Comparison of ENCODE assay signal across 21 cellular contexts in the genomic region with DNA sequence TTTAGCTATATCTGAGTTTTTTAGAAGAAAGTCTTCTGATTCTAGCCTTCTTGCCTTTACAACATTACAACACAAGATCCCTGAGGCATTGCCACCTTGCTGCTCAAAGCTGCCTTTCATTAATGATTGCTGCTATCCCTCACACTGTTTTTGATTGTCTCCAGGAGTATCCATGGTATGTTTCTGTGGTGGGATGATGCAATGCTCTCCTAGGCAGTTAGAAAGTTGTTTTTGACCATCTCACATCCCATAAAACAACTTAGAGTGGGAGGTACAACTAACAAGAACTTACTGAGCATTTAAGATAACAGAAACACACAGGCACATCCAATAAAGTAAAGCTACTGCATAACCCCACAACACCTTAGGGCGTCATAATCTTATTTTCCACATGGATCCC.
A peak's percentile ranks its signal among the peaks of the same experiment; 100 is the strongest.
DNase-seq lines count a peak whose midpoint lies in the region; ATAC-seq and TF ChIP-seq lines count a peak whose summit lies in the region.
"Had no signal": no experiment of that assay in that cellular context is flagged by ENCODE, and none has a peak within 500 bp of the region (broad histone marks: within the 10 kb centered on the region; RNA-seq: fewer than 3 reads in every experiment).

No MANE protein-coding gene starts in this region.

- POLR2A ChIA-PET in A673 (lab: Charles Lee; ENCODE audit: low non-redundant PET) = no interaction called here
- POLR2A ChIA-PET in activated CD4-positive, alpha-beta T cell treated with anti-CD3 and anti-CD28 coated beads for 36 hours (lab: Charles Lee) = no interaction called here

- H3K4me3 ChIP-seq in AG10803 (ENCODE audit: low read length) = no peak overlapping the region
- H3K4me3 ChIP-seq in brain microvascular endothelial cell (ENCODE audit: low read depth, low read length) = no peak overlapping the region
- no peak overlapping the region for H3K4me3 ChIP-seq in A673 (ENCODE audit: low read depth, low read length, poor library complexity, severe bottlenecking)
- H3K4me3 ChIP-seq: BLaER1, PC-9, SJSA1 had no signal

- H3K9me3 Mint-ChIP-seq in activated CD4-positive, alpha-beta T cell treated with anti-CD3 and anti-CD28 coated beads for 36 hours (ENCODE audit: low read depth) = peaks cover 2% of the 10 kb centered on the region
- H3K9me3 Mint-ChIP-seq: CD8-positive, alpha-beta T cell had no signal

- CTCF ChIA-PET in A673 (lab: Charles Lee) = no interaction called here
- CTCF ChIA-PET in activated CD4-positive, alpha-beta T cell treated with anti-CD3 and anti-CD28 coated beads for 36 hours (lab: Charles Lee) = no interaction called here

- TF ChIP-seq CTCF in AG10803 (conservative IDR thresholded peaks at IDR 0.05; ENCODE audit: low read length) (no peak), brain microvascular endothelial cell (IDR thresholded peaks at IDR 0.05; ENCODE audit: low read depth, low read length, missing control alignments) (no peak), A673 (conservative IDR thresholded peaks at IDR 0.05; ENCODE audit: low read depth, low read length) (no peak)

- no peaks in the 10 kb centered on the region for H3K36me3 ChIP-seq in brain microvascular endothelial cell (replicated peaks)
- H3K36me3 ChIP-seq in A673 (ENCODE audit: insufficient read depth, low read length, poor library complexity, severe bottlenecking) = no peaks in the 10 kb centered on the region
- H3K36me3 ChIP-seq: BLaER1, SJSA1 had no signal

- no peaks in the 10 kb centered on the region for H3K4me1 ChIP-seq in A673 (ENCODE audit: insufficient read depth, low read length, poor library complexity, severe bottlenecking)
- H3K4me1 ChIP-seq: BLaER1, SJSA1 had no signal

- no TSS peak for BruUV-seq in A673 (replicated peaks; lab: Mats Ljungman, UMichigan)

- no peak for ATAC-seq in GM18870 (IDR thresholded peaks at IDR 0.05; ENCODE audit: unreplicated experiment)
- ATAC-seq in activated CD4-positive, alpha-beta T cell treated with anti-CD3 and anti-CD28 coated beads for 36 hours = no peak
- ATAC-seq: CD8-positive, alpha-beta T cell; HepG2 had no signal

- no peaks in the 10 kb centered on the region for H3K27me3 ChIP-seq in brain microvascular endothelial cell (replicated peaks)
- no peaks in the 10 kb centered on the region for H3K27me3 ChIP-seq in A673 (replicated peaks; ENCODE audit: insufficient read depth, low read depth, low read length, poor library complexity)
- H3K27me3 ChIP-seq: BLaER1, SJSA1 had no signal

- H3K9me3 ChIP-seq in A673 (ENCODE audit: low read depth, low read length, poor library complexity, severe bottlenecking) = no peaks in the 10 kb centered on the region
- H3K9me3 ChIP-seq: BLaER1, SJSA1 had no signal

- no peaks in the 10 kb centered on the region for H3K27me3 Mint-ChIP-seq in activated CD4-positive, alpha-beta T cell treated with anti-CD3 and anti-CD28 coated beads for 36 hours

- no peak overlapping the region for H3K4me3 Mint-ChIP-seq in activated CD4-positive, alpha-beta T cell treated with anti-CD3 and anti-CD28 coated beads for 36 hours
- H3K4me3 Mint-ChIP-seq: CD8-positive, alpha-beta T cell; HFFc6 had no signal

- no peaks in the 10 kb centered on the region for H3K4me1 Mint-ChIP-seq in activated CD4-positive, alpha-beta T cell treated with anti-CD3 and anti-CD28 coated beads for 36 hours

- intact Hi-C loops in A673 (cut with micrococcal nuclease; ENCODE audit: unreplicated experiment) = no loop called here
- intact Hi-C loops in activated CD4-positive, alpha-beta T cell treated with anti-CD3 and anti-CD28 coated beads for 36 hours (cut with DNase I, micrococcal nuclease) = no loop called here

- no peaks in the 10 kb centered on the region for H3K36me3 Mint-ChIP-seq in activated CD4-positive, alpha-beta T cell treated with anti-CD3 and anti-CD28 coated beads for 36 hours (ENCODE audit: low read depth)
- H3K36me3 Mint-ChIP-seq: CD8-positive, alpha-beta T cell had no signal

- DNase-seq in AG10803 (ENCODE audit: low read depth) (peak; percentile 2), HuH-7 (ENCODE audit: low spot score) (peak; percentile 2), brain microvascular endothelial cell (peak; percentile 31), left kidney (ENCODE audit: low read depth, low spot score) (peak; percentile 11), A673 (ENCODE audit: low spot score) (no peak), NCI-H2227 (lab: John Stamatoyannopoulos, UW; ENCODE audit: unreplicated experiment) (no peak)
- DNase-seq in activated CD4-positive, alpha-beta T cell treated with anti-CD3 and anti-CD28 coated beads for 36 hours = no peak
- DNase-seq: 8988T; CD8-positive, alpha-beta T cell; DMS79 treated with DMSO at 0.1 percent for 48 hours; HFFc6; MM.1S; NCI-H1092 treated with DMSO at 0.1 percent for 48 hours; NCI-H2081 treated with DMSO at 0.1 percent for 48 hours; NCI-H510A treated with DMSO at 0.1 percent for 48 hours; NCI-H82; PC-9 had no signal

- H3K27ac ChIP-seq in brain microvascular endothelial cell (no peak overlapping the region), A673 (ENCODE audit: low read depth, low read length, poor library complexity, severe bottlenecking) (no peak overlapping the region)
- H3K27ac ChIP-seq: BLaER1, PC-9, SJSA1 had no signal

- in situ Hi-C loops in brain microvascular endothelial cell (cut with HindIII; ENCODE audit: low pct_ligation_motif_present, low sequenced_read_pairs) = no loop called here

- no peak overlapping the region for H3K27ac Mint-ChIP-seq in activated CD4-positive, alpha-beta T cell treated with anti-CD3 and anti-CD28 coated beads for 36 hours
- H3K27ac Mint-ChIP-seq: CD8-positive, alpha-beta T cell; HFFc6 had no signal

Comparison
In these comparisons a context has a peak if more than half of its experiments do, and no peak if none do; other contexts are left out.
1. DNase-seq: peak in AG10803 (single experiment), HuH-7 (single experiment), brain microvascular endothelial cell (single experiment) and left kidney (single experiment); none in A673 (single experiment), activated CD4-positive, alpha-beta T cell treated with anti-CD3 and anti-CD28 coated beads for 36 hours (single experiment) and NCI-H2227 (single experiment).